Comparison of ENCODE assay signal across 8 cellular contexts in the genomic region with DNA sequence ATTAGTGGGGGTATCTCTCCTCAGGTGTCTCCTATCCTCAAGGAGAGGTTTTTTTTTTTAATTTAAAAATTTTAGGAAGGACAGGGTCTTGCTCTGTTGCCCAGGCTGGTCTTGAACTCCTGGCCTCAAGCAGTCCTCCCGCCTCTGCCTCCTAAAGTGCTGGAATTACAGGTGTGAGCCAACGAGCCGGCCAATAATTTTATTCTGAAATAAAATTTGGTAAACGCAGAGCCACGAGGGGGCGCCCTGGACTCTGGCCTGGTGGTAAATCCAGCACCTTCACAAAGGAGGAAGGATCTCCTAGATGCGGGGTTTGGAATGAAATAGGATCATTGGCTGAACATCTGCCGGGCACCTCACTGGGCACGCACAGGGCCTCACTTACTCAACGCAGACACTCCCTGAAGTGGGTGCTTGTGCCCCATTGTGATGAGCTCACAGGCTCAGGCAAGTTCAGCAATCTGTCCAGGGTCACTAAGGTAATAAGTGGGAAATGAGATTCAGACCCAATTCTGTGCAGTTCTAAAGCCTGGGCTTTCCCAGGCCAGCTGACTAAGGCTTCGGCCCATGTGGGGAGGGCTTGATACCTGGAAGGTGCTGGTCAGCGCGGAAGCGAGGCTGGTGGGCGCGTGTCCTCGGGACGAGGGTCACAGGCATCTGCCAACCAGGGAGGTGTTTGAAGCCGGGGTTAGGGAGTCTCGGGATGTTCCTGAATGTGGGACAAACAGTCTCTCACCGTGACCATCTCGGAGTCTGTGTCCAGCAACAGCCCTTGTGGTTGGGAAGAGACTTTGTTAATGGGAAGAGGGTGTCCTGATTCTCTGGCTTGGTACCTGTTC. TPM values are rescaled to one million over a fixed set of nuclear protein-coding genes. Genes with fewer than 3 reads are reported as not detected.
DNase-seq lines count a peak whose midpoint lies in the region; ATAC-seq and TF ChIP-seq lines count a peak whose summit lies in the region.

No MANE protein-coding gene starts in this region.

- H3K27me3 ChIP-seq in effector memory CD4-positive, alpha-beta T cell (replicated peaks; ENCODE audit: control insufficient read depth, insufficient read depth, low read length, poor library complexity, severe bottlenecking) = no peaks in the 10 kb centered on the region
- H3K27me3 ChIP-seq in vagina = no peaks in the 10 kb centered on the region

- H3K4me1 Mint-ChIP-seq in effector memory CD8-positive, alpha-beta T cell (ENCODE audit: low read depth in 2 of 2) = peaks cover 0 to 3% of the 10 kb centered on the region in 2 donors
- H3K4me1 Mint-ChIP-seq in progenitor cell of endocrine pancreas (ENCODE audit: low read depth) = no peaks in the 10 kb centered on the region

- TF ChIP-seq CTCF in progenitor cell of endocrine pancreas (IDR thresholded peaks at IDR 0.05; ENCODE audit: unreplicated experiment) = peak; percentile 65
- peak in 1 of 3 experiments; percentile 19 for TF ChIP-seq CTCF in vagina (IDR thresholded peaks at IDR 0.05)

- H3K4me3 ChIP-seq in effector memory CD4-positive, alpha-beta T cell (ENCODE audit: insufficient read depth, low read depth, low read length, poor library complexity, severe bottlenecking) = no peak overlapping the region
- H3K4me3 ChIP-seq in vagina = no peak overlapping the region

- DNase-seq in NCI-H2107 treated with DMSO at 0.1 percent for 48 hours (lab: John Stamatoyannopoulos, UW; ENCODE audit: unreplicated experiment) (peak; percentile 43), NCI-H2107 (lab: John Stamatoyannopoulos, UW) (no peak), M059J (ENCODE audit: low read depth) (peak; percentile 40), T-helper 9 cell (peak; percentile 37), progenitor cell of endocrine pancreas (ENCODE audit: low spot score, unreplicated experiment) (no peak), vagina (ENCODE audit: extremely low spot score in 2 of 2) (no peak)
- DNase-seq in effector memory CD8-positive, alpha-beta T cell = peak in 2 of 3 experiments; percentile 27 to 40
- no peak for DNase-seq in effector memory CD4-positive, alpha-beta T cell

- no peak for TF ChIP-seq POLR2A in vagina (IDR thresholded peaks at IDR 0.05)

- ATAC-seq in effector memory CD8-positive, alpha-beta T cell (replicated peaks) = no peak

- H3K4me1 ChIP-seq in effector memory CD4-positive, alpha-beta T cell (ENCODE audit: control insufficient read depth, insufficient read depth, low read length, poor library complexity, severe bottlenecking) = no peaks in the 10 kb centered on the region
- H3K4me1 ChIP-seq in vagina = no peaks in the 10 kb centered on the region

- H3K4me3 Mint-ChIP-seq in effector memory CD8-positive, alpha-beta T cell = no peak overlapping the region
- H3K4me3 Mint-ChIP-seq in progenitor cell of endocrine pancreas (ENCODE audit: low read depth) = no peak overlapping the region

- H3K36me3 ChIP-seq in effector memory CD4-positive, alpha-beta T cell (ENCODE audit: control insufficient read depth, insufficient read depth, low read length) = no peaks in the 10 kb centered on the region
- H3K36me3 ChIP-seq in vagina = no peaks in the 10 kb centered on the region

- intact Hi-C loops in vagina (cut with DNase I) = no loop called here

- no peaks in the 10 kb centered on the region for H3K9me3 Mint-ChIP-seq in effector memory CD8-positive, alpha-beta T cell
- no peaks in the 10 kb centered on the region for H3K9me3 Mint-ChIP-seq in progenitor cell of endocrine pancreas (ENCODE audit: low read depth)

- peaks cover 45 to 77% of the 10 kb centered on the region in 2 donors for H3K27me3 Mint-ChIP-seq in effector memory CD8-positive, alpha-beta T cell
- peaks cover 6% of the 10 kb centered on the region for H3K27me3 Mint-ChIP-seq in progenitor cell of endocrine pancreas

- no peaks in the 10 kb centered on the region for H3K9me3 ChIP-seq in effector memory CD4-positive, alpha-beta T cell (ENCODE audit: control insufficient read depth, low read length)
- H3K9me3 ChIP-seq in vagina = no peaks in the 10 kb centered on the region

- H3K27ac Mint-ChIP-seq in effector memory CD8-positive, alpha-beta T cell = peak overlapping the region in 1 of 2 donors; percentile 20
- peak overlapping the region; percentile 68 for H3K27ac Mint-ChIP-seq in progenitor cell of endocrine pancreas

- H3K27ac ChIP-seq in effector memory CD4-positive, alpha-beta T cell (ENCODE audit: insufficient read depth, low read length, poor library complexity, severe bottlenecking) = no peak overlapping the region
- H3K27ac ChIP-seq in vagina = no peak overlapping the region

- no peaks in the 10 kb centered on the region for H3K36me3 Mint-ChIP-seq in effector memory CD8-positive, alpha-beta T cell (ENCODE audit: insufficient read depth)
- no peaks in the 10 kb centered on the region for H3K36me3 Mint-ChIP-seq in progenitor cell of endocrine pancreas (ENCODE audit: insufficient read depth)

RNA-seq across cellular contexts. Expression of a gene that starts 32.7 kb away (rescaled TPM):
- 8.2 and 8.8 TPM in 2 replicates for total RNA-seq in M059J (2014; rRNA removed; shearing (Covaris generic))
- total RNA-seq in progenitor cell of endocrine pancreas (31.8 and 32.5 TPM in 2 replicates), vagina (37.3 TPM)

Comparison
In these comparisons a context has a peak if more than half of its experiments do, and no peak if none do; other contexts are left out.
1. DNase-seq: peak in NCI-H2107 treated with DMSO at 0.1 percent for 48 hours (single experiment), M059J (single experiment), T-helper 9 cell (single experiment) and effector memory CD8-positive, alpha-beta T cell (2 of 3); none in NCI-H2107 (single experiment), progenitor cell of endocrine pancreas (single experiment), effector memory CD4-positive, alpha-beta T cell (0 of 3) and vagina (0 of 2).